ENCODE assay signal across 10 cellular contexts in genomic region chr2:233409286-233409991, GRCh38. TPM values are rescaled to one million over a fixed set of nuclear protein-coding genes. Genes with fewer than 3 reads are reported as not detected.
DNase-seq lines count a peak whose midpoint lies in the region; ATAC-seq and TF ChIP-seq lines count a peak whose summit lies in the region.
"Had no signal": no experiment of that assay in that cellular context is flagged by ENCODE, and none has a peak within 500 bp of the region (broad histone marks: within the 10 kb centered on the region; RNA-seq: fewer than 3 reads in every experiment).

No MANE protein-coding gene starts in this region.

- POLR2A ChIA-PET in naive thymus-derived CD4-positive, alpha-beta T cell (lab: Charles Lee), result interaction anchor here (0.8 to 8.2 kb wide), 7 partner anchors 9 to 141 kb away, joined by 3 to 143 read pairs (median 3); no protein-coding TSS in a partner anchor

- peaks cover 0 to 17% (median 0%) of the 10 kb centered on the region in 11 donors for H3K9me3 Mint-ChIP-seq in naive thymus-derived CD4-positive, alpha-beta T cell
- H3K9me3 Mint-ChIP-seq in endothelial cell (ENCODE audit: unreplicated experiment), result no peaks in the 10 kb centered on the region

- no peaks in the 10 kb centered on the region for H3K27me3 ChIP-seq in BE2C
- no peaks in the 10 kb centered on the region for H3K27me3 ChIP-seq in Peyer's patch
- no peaks in the 10 kb centered on the region for H3K27me3 ChIP-seq in effector memory CD4-positive, alpha-beta T cell (replicated peaks; ENCODE audit: control insufficient read depth, insufficient read depth, low read length, poor library complexity, severe bottlenecking)
- H3K27me3 ChIP-seq in naive thymus-derived CD4-positive, alpha-beta T cell (ENCODE audit: control insufficient read depth in 2 of 2, insufficient read depth in 2 of 2, low read length in 2 of 2), result no peaks in the 10 kb centered on the region
- H3K27me3 ChIP-seq: MG63 had no signal

- CTCF ChIA-PET in naive thymus-derived CD4-positive, alpha-beta T cell (lab: Charles Lee), result interaction anchor here (0.6 to 13.7 kb wide), 5 partner anchors 14 to 556 kb away, joined by 3 to 379 read pairs (median 3); no protein-coding TSS in a partner anchor

- peaks cover 17% of the 10 kb centered on the region for H3K4me1 ChIP-seq in BE2C
- peaks cover 0 to 44% (median 4%) of the 10 kb centered on the region in 4 donors for H3K4me1 ChIP-seq in Peyer's patch
- H3K4me1 ChIP-seq in effector memory CD4-positive, alpha-beta T cell (ENCODE audit: control insufficient read depth, insufficient read depth, low read length, poor library complexity, severe bottlenecking), result peaks cover 39% of the 10 kb centered on the region
- H3K4me1 ChIP-seq in naive thymus-derived CD4-positive, alpha-beta T cell (ENCODE audit: control insufficient read depth in 2 of 2, insufficient read depth in 2 of 2, low read length in 2 of 2), result peaks cover 35 to 67% of the 10 kb centered on the region in 2 donors

- H3K4me3 ChIP-seq in BE2C (ENCODE audit: low read depth, low read length) (no peak overlapping the region; the same call in 1 of the 2 replicates), Peyer's patch (no peak overlapping the region)
- no peak overlapping the region for H3K4me3 ChIP-seq in effector memory CD4-positive, alpha-beta T cell (ENCODE audit: insufficient read depth, low read depth, low read length, poor library complexity, severe bottlenecking)
- peak overlapping the region; percentile 25 for H3K4me3 ChIP-seq in naive thymus-derived CD4-positive, alpha-beta T cell (ENCODE audit: low read length)
- H3K4me3 ChIP-seq: MG63 had no signal

- H3K4me3 Mint-ChIP-seq in naive thymus-derived CD4-positive, alpha-beta T cell, result peak overlapping the region; percentile 23 to 79 (median 68)
- H3K4me3 Mint-ChIP-seq in endothelial cell (ENCODE audit: unreplicated experiment), result no peak overlapping the region
- H3K4me3 Mint-ChIP-seq: nephron had no signal

- peak; percentile 87 for ATAC-seq in naive thymus-derived CD4-positive, alpha-beta T cell
- no peak for ATAC-seq in HG03571 (IDR thresholded peaks at IDR 0.05; ENCODE audit: unreplicated experiment)

- H3K36me3 ChIP-seq in BE2C, result no peaks in the 10 kb centered on the region
- no peaks in the 10 kb centered on the region for H3K36me3 ChIP-seq in Peyer's patch
- H3K36me3 ChIP-seq in effector memory CD4-positive, alpha-beta T cell (ENCODE audit: control insufficient read depth, insufficient read depth, low read length), result no peaks in the 10 kb centered on the region
- H3K36me3 ChIP-seq in naive thymus-derived CD4-positive, alpha-beta T cell (ENCODE audit: control insufficient read depth in 2 of 3, insufficient read depth in 3 of 3, low read length in 3 of 3), result no peaks in the 10 kb centered on the region

- no peak for TF ChIP-seq CTCF in BE2C (IDR thresholded peaks at IDR 0.05; ENCODE audit: low read depth, low read length)
- TF ChIP-seq CTCF in Peyer's patch (IDR thresholded peaks at IDR 0.05), result no peak
- no peak for TF ChIP-seq CTCF in endothelial cell (IDR thresholded peaks at IDR 0.05; ENCODE audit: unreplicated experiment)

- peaks cover 51 to 100% (median 93%) of the 10 kb centered on the region in 7 donors for H3K4me1 Mint-ChIP-seq in naive thymus-derived CD4-positive, alpha-beta T cell
- no peaks in the 10 kb centered on the region for H3K4me1 Mint-ChIP-seq in endothelial cell (ENCODE audit: unreplicated experiment)

- H3K9me3 ChIP-seq in BE2C, result no peaks in the 10 kb centered on the region; the same call in 1 of the 2 replicates
- no peaks in the 10 kb centered on the region for H3K9me3 ChIP-seq in Peyer's patch
- no peaks in the 10 kb centered on the region for H3K9me3 ChIP-seq in effector memory CD4-positive, alpha-beta T cell (ENCODE audit: control insufficient read depth, low read length)
- no peaks in the 10 kb centered on the region for H3K9me3 ChIP-seq in naive thymus-derived CD4-positive, alpha-beta T cell (ENCODE audit: control insufficient read depth in 2 of 3, low read length in 3 of 3)

- peak overlapping the region; percentile 74 to 96 (median 84) for H3K27ac Mint-ChIP-seq in naive thymus-derived CD4-positive, alpha-beta T cell
- H3K27ac Mint-ChIP-seq in endothelial cell (ENCODE audit: unreplicated experiment), result no peak overlapping the region
- H3K27ac Mint-ChIP-seq: nephron had no signal

- H3K36me3 Mint-ChIP-seq in naive thymus-derived CD4-positive, alpha-beta T cell, result peaks cover 5 to 43% (median 17%) of the 10 kb centered on the region in 5 donors
- peaks cover 12% of the 10 kb centered on the region for H3K36me3 Mint-ChIP-seq in endothelial cell (ENCODE audit: low read depth, unreplicated experiment)

- DNase-seq in BE2C, result peak; percentile 69
- peak in 1 of 3 donors; percentile 72 for DNase-seq in Peyer's patch
- peak in 2 of 3 donors; percentile 19 to 21 for DNase-seq in effector memory CD4-positive, alpha-beta T cell
- peak in 7 of 9 donors; percentile 42 to 75 (median 59) for DNase-seq in naive thymus-derived CD4-positive, alpha-beta T cell
- DNase-seq in NCI-H524 treated with DMSO at 0.1 percent for 48 hours (lab: John Stamatoyannopoulos, UW), result no peak
- DNase-seq in DMS153 (lab: John Stamatoyannopoulos, UW), result no peak
- DNase-seq in endothelial cell (ENCODE audit: low spot score), result no peak
- DNase-seq: MG63 had no signal

- peak overlapping the region; percentile 59 to 82 (median 68) for H3K27ac ChIP-seq in Peyer's patch
- peak overlapping the region; percentile 35 for H3K27ac ChIP-seq in effector memory CD4-positive, alpha-beta T cell (ENCODE audit: insufficient read depth, low read length, poor library complexity, severe bottlenecking)
- peak overlapping the region; percentile 56 for H3K27ac ChIP-seq in naive thymus-derived CD4-positive, alpha-beta T cell (ENCODE audit: low read depth, low read length)

- intact Hi-C loops in naive thymus-derived CD4-positive, alpha-beta T cell (cut with micrococcal nuclease), result loop anchor here in 1 of 2 donors (1.0 to 10.0 kb wide), 3 partner anchors 10 to 155 kb away; partner anchors contain the start of gene USP40

- TF ChIP-seq POLR2A in Peyer's patch (IDR thresholded peaks at IDR 0.05), result no peak

- no peaks in the 10 kb centered on the region for H3K27me3 Mint-ChIP-seq in naive thymus-derived CD4-positive, alpha-beta T cell
- peaks cover 1% of the 10 kb centered on the region for H3K27me3 Mint-ChIP-seq in endothelial cell (ENCODE audit: unreplicated experiment)

RNA-seq across cellular contexts. Expression of gene DGKD, which starts 55.1 kb away (rescaled TPM):
- polyA plus RNA-seq in BE2C (2012; ENCODE audit: insufficient read depth, insufficient read length, low read depth), result 76.3 TPM
- 100 to 1,000 TPM in 2 of 4 donors, 10 to 100 TPM in 2; 67.7 to 195 (median 125) TPM for total RNA-seq in Peyer's patch
- 100 to 1,000 TPM in 4 of 5 experiments, 10 to 100 TPM in 1; 61.6 to 252 (median 213) TPM for total RNA-seq in naive thymus-derived CD4-positive, alpha-beta T cell
- 10 to 100 TPM; 25.8 to 41.0 TPM for polyA plus RNA-seq in naive thymus-derived CD4-positive, alpha-beta T cell
- total RNA-seq in endothelial cell (ENCODE audit: unreplicated experiment), result 15.3 TPM

Comparison
In these comparisons a context has a peak if more than half of its experiments do, and no peak if none do; other contexts are left out.
1. DNase-seq: peak in BE2C (single experiment), effector memory CD4-positive, alpha-beta T cell (2 of 3) and naive thymus-derived CD4-positive, alpha-beta T cell (7 of 9); none in NCI-H524 treated with DMSO at 0.1 percent for 48 hours (single experiment), DMS153 (single experiment) and endothelial cell (single experiment).
2. Peak in every context shown above with its lines, with median percentiles within 50 percentile points of each other: H3K27ac ChIP-seq.